8 cellular contexts compared by ENCODE assay signal in genomic region chr1:244322791-244323521, GRCh38.
DNase-seq lines count a peak whose midpoint lies in the region; FAIRE-seq and TF ChIP-seq lines count a peak whose summit lies in the region.

No MANE protein-coding gene starts in this region.

- no peak overlapping the region for H3K27ac Mint-ChIP-seq in nephron progenitor cell

- TF ChIP-seq CTCF in RWPE1 (conservative IDR thresholded peaks at IDR 0.05; ENCODE audit: low read depth) = no peak
- TF ChIP-seq CTCF in coronary artery (IDR thresholded peaks at IDR 0.05) = no peak
- TF ChIP-seq CTCF in lower leg skin (IDR thresholded peaks at IDR 0.05) = no peak
- TF ChIP-seq CTCF in nephron progenitor cell (IDR thresholded peaks at IDR 0.05) = no peak

- H3K27ac ChIP-seq in RWPE1 (peak overlapping the region; percentile 82), coronary artery (peak overlapping the region; percentile 64 to 88)

- no peaks in the 10 kb centered on the region for H3K27me3 Mint-ChIP-seq in nephron progenitor cell (ENCODE audit: low read depth, poor library complexity)

- POLR2A ChIA-PET in RWPE1 (lab: Yijun Ruan, JAX; ENCODE audit: low non-redundant PET) = no interaction called here

- peak overlapping the region; percentile 44 for H3K4me3 ChIP-seq in coronary artery
- no peak overlapping the region for H3K4me3 ChIP-seq in lower leg skin (ENCODE audit: low read depth, poor library complexity, severe bottlenecking)

- peaks cover 18% of the 10 kb centered on the region for H3K9me3 Mint-ChIP-seq in nephron progenitor cell

- FAIRE-seq in urothelium cell line (lab: Jason Lieb, UNC) = no peak

- intact Hi-C loops in lower leg skin (cut with DNase I; ENCODE audit: low total_unique reads) = no loop called here

- peaks cover 5% of the 10 kb centered on the region for H3K4me1 Mint-ChIP-seq in nephron progenitor cell

- H3K36me3 Mint-ChIP-seq in nephron progenitor cell (ENCODE audit: low read depth) = no peaks in the 10 kb centered on the region

- no peak for TF ChIP-seq POLR2A in lower leg skin (IDR thresholded peaks at IDR 0.05)

- CTCF ChIA-PET in RWPE1 (lab: Yijun Ruan, JAX) = interaction anchor here (1.2 kb wide), 1 partner anchor 24 kb away, joined by 4 read pairs; no protein-coding TSS in a partner anchor

- DNase-seq in activated T-cell treated with anti-CD3 and anti-CD28 coated beads for 24 hours (ENCODE audit: low read depth) = peak; percentile 15
- DNase-seq in activated T-cell treated with anti-CD3 and anti-CD28 coated beads, Interleukin-2, amount 50 U/mL, for 1 hour = no peak
- peak; percentile 88 for DNase-seq in RWPE1 (ENCODE audit: low spot score)
- peak; percentile 40 for DNase-seq in coronary artery (ENCODE audit: low spot score)
- peak; percentile 75 to 82 for DNase-seq in lower leg skin (ENCODE audit: low spot score in 2 of 2)
- peak; percentile 82 for DNase-seq in urothelium cell line (ENCODE audit: low spot score)
- DNase-seq in NCI-H82 (lab: John Stamatoyannopoulos, UW) = no peak
- DNase-seq in nephron progenitor cell = no peak

- WGBS in lower leg skin, 2 donors = 2 to 4% methylated on average over 6 of the region's 6 CpGs

- H3K4me3 Mint-ChIP-seq in nephron progenitor cell = no peak overlapping the region

Comparison
In these comparisons a context has a peak if more than half of its experiments do, and no peak if none do; other contexts are left out.
1. DNase-seq: peak in activated T-cell treated with anti-CD3 and anti-CD28 coated beads for 24 hours (single experiment), RWPE1 (single experiment), coronary artery (single experiment), lower leg skin (2 of 2) and urothelium cell line (single experiment); none in activated T-cell treated with anti-CD3 and anti-CD28 coated beads, Interleukin-2, amount 50 U/mL, for 1 hour (single experiment), NCI-H82 (single experiment) and nephron progenitor cell (single experiment).